9 cellular contexts compared by ENCODE assay signal in the genomic region with DNA sequence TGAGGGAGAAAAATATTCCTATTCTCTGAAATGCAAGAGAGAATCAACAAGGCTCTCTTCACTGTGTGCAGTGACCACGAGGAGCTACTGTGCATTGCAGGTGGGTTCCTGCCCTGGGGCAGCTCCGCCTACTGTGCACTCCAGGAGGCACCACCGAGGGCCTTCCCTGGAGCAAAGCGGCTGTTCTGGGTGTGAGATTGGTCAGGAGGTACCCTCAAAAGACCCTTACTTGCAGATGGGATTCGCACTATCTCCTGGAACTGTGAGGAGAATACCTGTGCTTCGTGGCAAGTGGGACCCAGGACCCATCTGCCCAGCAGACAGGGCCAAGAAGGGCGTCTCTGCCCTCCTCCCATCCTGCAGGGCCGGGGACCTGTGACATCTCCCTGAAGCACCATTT.
"Had no signal": no experiment of that assay in that cellular context is flagged by ENCODE, and none has a peak within 500 bp of the region (broad histone marks: within the 10 kb centered on the region; RNA-seq: fewer than 3 reads in every experiment).

No MANE protein-coding gene starts in this region.

- H3K9ac ChIP-seq: GM23248 had no signal

- H3K4me1 ChIP-seq: HAP-1 had no signal

- H3K27ac ChIP-seq: GM23248, HL-60 had no signal

- DNase-seq: GM23248, GOT3, H7, HFFc6, KG1 had no signal

- H2AFZ ChIP-seq: GM23248 had no signal

- FAIRE-seq: HepG2 had no signal

- H3K4me3 ChIP-seq: GM23248, HAP-1 had no signal

- ATAC-seq: HCT116, HepG2 had no signal

- H3K9me3 ChIP-seq: HAP-1 had no signal
